15 cellular contexts compared by ENCODE assay signal in the genomic region with DNA sequence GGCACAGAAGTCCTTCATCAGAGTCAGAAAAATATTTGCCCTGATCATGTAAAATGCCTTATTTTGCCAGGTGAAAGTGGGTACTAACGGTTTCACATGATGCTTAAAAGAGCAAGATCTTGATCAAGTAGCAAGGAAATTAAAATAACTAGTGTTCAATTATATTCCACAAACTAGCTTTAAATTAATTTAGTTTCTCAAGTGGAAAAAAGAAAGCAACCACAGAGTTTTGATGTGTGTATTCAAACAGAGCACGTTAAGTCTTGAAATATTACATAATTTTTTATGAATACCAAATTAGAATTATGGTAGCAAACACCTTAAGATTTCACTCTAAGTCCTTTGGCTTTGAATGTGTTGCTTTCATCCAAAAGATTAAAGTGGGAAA. TPM values are rescaled to one million over a fixed set of nuclear protein-coding genes. Genes with fewer than 3 reads are reported as not detected.
DNase-seq lines count a peak whose midpoint lies in the region; ATAC-seq and TF ChIP-seq lines count a peak whose summit lies in the region.
"Had no signal": no experiment of that assay in that cellular context is flagged by ENCODE, and none has a peak within 500 bp of the region (broad histone marks: within the 10 kb centered on the region; RNA-seq: fewer than 3 reads in every experiment).

No MANE protein-coding gene starts in this region.

- TF ChIP-seq CTCF in breast epithelium (IDR thresholded peaks at IDR 0.05), result no peak

- no peaks in the 10 kb centered on the region for H3K9me3 Mint-ChIP-seq in activated naive CD4-positive, alpha-beta T cell treated with anti-CD3 and anti-CD28 coated beads for 36 hours
- H3K9me3 Mint-ChIP-seq in IgD-negative memory B cell, result no peaks in the 10 kb centered on the region
- H3K9me3 Mint-ChIP-seq in activated naive CD8-positive, alpha-beta T cell treated with anti-CD3 and anti-CD28 coated beads, Interleukin-2, amount 50 U/mL, for 24 hours, result no peaks in the 10 kb centered on the region
- H3K9me3 Mint-ChIP-seq in stimulated activated effector memory CD8-positive, alpha-beta T cell treated with anti-CD3 and anti-CD28 coated beads, Interleukin-12 subunit alpha, Interleukin-12 subunit beta, amount 100 ng/mL, for 72 hours, result no peaks in the 10 kb centered on the region

- H3K4me3 ChIP-seq in breast epithelium, result no peak overlapping the region
- H3K4me3 ChIP-seq: psoas muscle had no signal

- no peaks in the 10 kb centered on the region for H3K27me3 Mint-ChIP-seq in activated naive CD4-positive, alpha-beta T cell treated with anti-CD3 and anti-CD28 coated beads for 36 hours (ENCODE audit: low read depth)
- no peaks in the 10 kb centered on the region for H3K27me3 Mint-ChIP-seq in IgD-negative memory B cell
- H3K27me3 Mint-ChIP-seq in activated naive CD8-positive, alpha-beta T cell treated with anti-CD3 and anti-CD28 coated beads, Interleukin-2, amount 50 U/mL, for 24 hours, result no peaks in the 10 kb centered on the region

- peak overlapping the region; percentile 73 for H3K4me3 Mint-ChIP-seq in activated naive CD4-positive, alpha-beta T cell treated with anti-CD3 and anti-CD28 coated beads for 36 hours
- H3K4me3 Mint-ChIP-seq in IgD-negative memory B cell, result peak overlapping the region in 2 of 4 donors; percentile 63 to 90
- H3K4me3 Mint-ChIP-seq in activated naive CD8-positive, alpha-beta T cell treated with anti-CD3 and anti-CD28 coated beads, Interleukin-2, amount 50 U/mL, for 24 hours, result peak overlapping the region; percentile 79
- peak overlapping the region; percentile 54 for H3K4me3 Mint-ChIP-seq in stimulated activated effector memory CD8-positive, alpha-beta T cell treated with anti-CD3 and anti-CD28 coated beads, Interleukin-12 subunit alpha, Interleukin-12 subunit beta, amount 100 ng/mL, for 72 hours

- no peak for TF ChIP-seq POLR2A in breast epithelium (IDR thresholded peaks at IDR 0.05)

- CTCF ChIA-PET in activated naive CD4-positive, alpha-beta T cell treated with anti-CD3 and anti-CD28 coated beads for 36 hours (lab: Charles Lee), result interaction anchor here (0.7 to 1.5 kb wide), 3 partner anchors 9 to 24 kb away, joined by 3 to 4 read pairs (median 3); no protein-coding TSS in a partner anchor

- no peaks in the 10 kb centered on the region for H3K27me3 ChIP-seq in breast epithelium

- no peak for DNase-seq in activated naive CD4-positive, alpha-beta T cell treated with anti-CD3 and anti-CD28 coated beads for 36 hours
- DNase-seq in activated naive CD4-positive, alpha-beta T cell treated with Interleukin-2 at 50 U/mL for 16 hours, result no peak
- DNase-seq in activated naive CD8-positive, alpha-beta T cell treated with anti-CD3 and anti-CD28 coated beads, Interleukin-2, amount 50 U/mL, for 24 hours, result no peak
- DNase-seq in stimulated activated effector memory CD8-positive, alpha-beta T cell treated with anti-CD3 and anti-CD28 coated beads, Interleukin-12 subunit alpha, Interleukin-12 subunit beta, amount 100 ng/mL, for 72 hours (ENCODE audit: low spot score in 2 of 2), result no peak
- DNase-seq in breast epithelium (ENCODE audit: low spot score in 2 of 2) (no peak), NCI-H524 (lab: John Stamatoyannopoulos, UW) (no peak)
- DNase-seq in stimulated activated CD4-positive, alpha-beta T cell treated with anti-CD3 and anti-CD28 coated beads, Interleukin-2, amount 100 ng/mL, for 24 hours, result no peak
- DNase-seq: cerebellar nuclear complex, foreskin melanocyte, left ventricle myocardium superior, NCI-H1694, NCI-H446, psoas muscle, SIG-M5 had no signal

- H3K27ac Mint-ChIP-seq in activated naive CD4-positive, alpha-beta T cell treated with anti-CD3 and anti-CD28 coated beads for 36 hours, result peak overlapping the region; percentile 74
- H3K27ac Mint-ChIP-seq in IgD-negative memory B cell, result peak overlapping the region; percentile 69 to 95 (median 88)
- H3K27ac Mint-ChIP-seq in activated naive CD8-positive, alpha-beta T cell treated with anti-CD3 and anti-CD28 coated beads, Interleukin-2, amount 50 U/mL, for 24 hours, result peak overlapping the region; percentile 81
- peak overlapping the region; percentile 90 for H3K27ac Mint-ChIP-seq in stimulated activated effector memory CD8-positive, alpha-beta T cell treated with anti-CD3 and anti-CD28 coated beads, Interleukin-12 subunit alpha, Interleukin-12 subunit beta, amount 100 ng/mL, for 72 hours

- peaks cover 75% of the 10 kb centered on the region for H3K4me1 Mint-ChIP-seq in activated naive CD4-positive, alpha-beta T cell treated with anti-CD3 and anti-CD28 coated beads for 36 hours (ENCODE audit: low read depth)
- H3K4me1 Mint-ChIP-seq in IgD-negative memory B cell, result peaks cover 33 to 51% (median 42%) of the 10 kb centered on the region in 3 donors
- peaks cover 91% of the 10 kb centered on the region for H3K4me1 Mint-ChIP-seq in activated naive CD8-positive, alpha-beta T cell treated with anti-CD3 and anti-CD28 coated beads, Interleukin-2, amount 50 U/mL, for 24 hours
- H3K4me1 Mint-ChIP-seq in stimulated activated effector memory CD8-positive, alpha-beta T cell treated with anti-CD3 and anti-CD28 coated beads, Interleukin-12 subunit alpha, Interleukin-12 subunit beta, amount 100 ng/mL, for 72 hours, result peaks cover 73% of the 10 kb centered on the region

- intact Hi-C loops in activated naive CD4-positive, alpha-beta T cell treated with anti-CD3 and anti-CD28 coated beads for 36 hours (cut with micrococcal nuclease), result no loop called here
- intact Hi-C loops in breast epithelium (cut with DNase I; ENCODE audit: low total_unique reads), result no loop called here

- ATAC-seq in activated naive CD8-positive, alpha-beta T cell treated with anti-CD3 and anti-CD28 coated beads, Interleukin-2, amount 50 U/mL, for 24 hours, result no peak
- ATAC-seq in stimulated activated effector memory CD8-positive, alpha-beta T cell treated with anti-CD3 and anti-CD28 coated beads, Interleukin-12 subunit alpha, Interleukin-12 subunit beta, amount 100 ng/mL, for 72 hours, result no peak
- ATAC-seq: psoas muscle had no signal

- no peaks in the 10 kb centered on the region for H3K9me3 ChIP-seq in breast epithelium
- H3K9me3 ChIP-seq: psoas muscle had no signal

- H3K27ac ChIP-seq in breast epithelium, result no peak overlapping the region
- H3K27ac ChIP-seq: psoas muscle had no signal

- no peaks in the 10 kb centered on the region for H3K36me3 Mint-ChIP-seq in activated naive CD4-positive, alpha-beta T cell treated with anti-CD3 and anti-CD28 coated beads for 36 hours (ENCODE audit: low read depth)
- peaks cover 2% of the 10 kb centered on the region for H3K36me3 Mint-ChIP-seq in IgD-negative memory B cell
- no peaks in the 10 kb centered on the region for H3K36me3 Mint-ChIP-seq in activated naive CD8-positive, alpha-beta T cell treated with anti-CD3 and anti-CD28 coated beads, Interleukin-2, amount 50 U/mL, for 24 hours (ENCODE audit: low read depth)
- peaks cover 6% of the 10 kb centered on the region for H3K36me3 Mint-ChIP-seq in stimulated activated effector memory CD8-positive, alpha-beta T cell treated with anti-CD3 and anti-CD28 coated beads, Interleukin-12 subunit alpha, Interleukin-12 subunit beta, amount 100 ng/mL, for 72 hours

- H3K36me3 ChIP-seq in breast epithelium, result no peaks in the 10 kb centered on the region

- H3K4me1 ChIP-seq in breast epithelium, result no peaks in the 10 kb centered on the region
- H3K4me1 ChIP-seq: psoas muscle had no signal

RNA-seq across cellular contexts. Expression of a gene that starts 47.3 kb away (rescaled TPM):
- 10 to 100 TPM; 68.0 to 74.1 TPM for total RNA-seq in activated naive CD4-positive, alpha-beta T cell treated with anti-CD3 and anti-CD28 coated beads for 36 hours
- polyA plus RNA-seq in IgD-negative memory B cell, result 43.2 TPM
- total RNA-seq in breast epithelium, result 10 to 100 TPM; 15.1 to 36.6 (median 33.1) TPM
